8 cellular contexts compared by ENCODE assay signal in the genomic region with DNA sequence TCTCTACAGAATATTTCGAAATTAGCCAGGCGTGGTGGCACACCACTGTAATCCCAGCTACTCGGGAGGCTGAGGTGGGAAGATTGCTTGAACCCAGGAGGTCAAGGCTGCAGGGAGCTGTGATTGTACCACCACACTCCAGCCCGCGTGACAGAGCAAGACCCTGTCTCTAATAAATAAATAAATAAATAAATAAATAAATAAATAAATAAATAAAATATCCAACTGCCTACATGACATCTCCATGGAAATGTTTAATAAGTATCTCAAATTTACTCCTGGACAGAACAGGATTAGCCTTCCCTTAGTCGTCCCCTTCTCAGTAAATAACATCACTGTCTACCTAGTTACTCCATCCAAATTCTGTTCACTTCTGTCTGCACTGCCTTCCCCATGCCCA.
"Had no signal": no experiment of that assay in that cellular context is flagged by ENCODE, and none has a peak within 500 bp of the region (broad histone marks: within the 10 kb centered on the region; RNA-seq: fewer than 3 reads in every experiment).

No MANE protein-coding gene starts in this region.

- ATAC-seq: GM12878 had no signal

- FAIRE-seq: G401.6, GM12878, GM12891, GM12892, GM18507, GM19239 had no signal

- DNase-seq: GDM1, GF-D8 had no signal

- H3K4me3 ChIP-seq: GM12878 had no signal
